In genomic region chr9:109143881-109144562, GRCh38 we compare ENCODE assay signal across 9 cellular contexts. TPM values are rescaled to one million over a fixed set of nuclear protein-coding genes. Genes with fewer than 3 reads are reported as not detected.
A peak's percentile ranks its signal among the peaks of the same experiment; 100 is the strongest.
DNase-seq lines count a peak whose midpoint lies in the region; ATAC-seq and TF ChIP-seq lines count a peak whose summit lies in the region.
"Had no signal": no experiment of that assay in that cellular context is flagged by ENCODE, and none has a peak within 500 bp of the region (broad histone marks: within the 10 kb centered on the region; RNA-seq: fewer than 3 reads in every experiment).

No MANE protein-coding gene starts in this region.

- H3K4me2 ChIP-seq in H9 (ENCODE audit: insufficient read depth, insufficient read length, low read length), result no peak overlapping the region

- H2BK5ac ChIP-seq in H9 (ENCODE audit: insufficient read length, low read length), result no peak overlapping the region

- CTCF ChIA-PET in AG04449 (lab: Yijun Ruan, JAX), result interaction anchor here (1.6 kb wide), 1 partner anchor 33 kb away, joined by 5 read pairs; no protein-coding TSS in a partner anchor

- H3K4me3 ChIP-seq in AG04449 (ENCODE audit: low read depth, low read length) (no peak overlapping the region), GM12865 (ENCODE audit: low read depth, low read length) (no peak overlapping the region), ascending aorta (no peak overlapping the region)

- no peak overlapping the region for H3T11ph ChIP-seq in H9 (ENCODE audit: low read length)

- no peak overlapping the region for H3K56ac ChIP-seq in H9 (ENCODE audit: insufficient read length, low read depth, low read length)

- no peak overlapping the region for H2AFZ ChIP-seq in H9 (ENCODE audit: low read length)

- POLR2A ChIA-PET in AG04449 (lab: Yijun Ruan, JAX), result no interaction called here

- DNase-seq in AG04449 (ENCODE audit: low read depth, low spot score) (no peak), GM12865 (ENCODE audit: low read depth) (peak; percentile 80), H9 (peak; percentile 48), ascending aorta (ENCODE audit: low spot score in 2 of 2) (no peak), mucosa of gallbladder (ENCODE audit: low spot score) (no peak)
- peak; percentile 16 for DNase-seq in activated T-helper 2 cell treated with anti-CD3 and anti-CD28 coated beads, Interferon-gamma antibody, Interleukin-2, Interleukin-4, amounts not matched to agents 10 μg/mL and 5 μg/mL and 100 μg/mL, durations not matched to agents 14 hours and 24 hours and 36 hours (ENCODE audit: low spot score)
- DNase-seq in natural killer cell treated with Interleukin-12 subunit alpha and Interleukin-12 subunit beta and Interleukin-15 and Interleukin-18, amount 100 ng/mL, for 72 hours (ENCODE audit: low spot score), result no peak

- H3K9me3 Mint-ChIP-seq in H9, result no peaks in the 10 kb centered on the region; a peak in 1 of 5 replicates
- no peaks in the 10 kb centered on the region for H3K9me3 Mint-ChIP-seq in activated T-helper 2 cell treated with anti-CD3 and anti-CD28 coated beads, Interferon-gamma antibody, Interleukin-2, Interleukin-4, amounts not matched to agents 10 μg/mL and 5 μg/mL and 100 μg/mL, durations not matched to agents 14 hours and 24 hours and 36 hours
- H3K9me3 Mint-ChIP-seq in natural killer cell treated with Interleukin-12 subunit alpha and Interleukin-12 subunit beta and Interleukin-15 and Interleukin-18, amount 100 ng/mL, for 72 hours, result no peaks in the 10 kb centered on the region

- intact Hi-C loops in activated T-helper 2 cell treated with anti-CD3 and anti-CD28 coated beads, Interferon-gamma antibody, Interleukin-2, Interleukin-4, amounts not matched to agents 10 μg/mL and 5 μg/mL and 100 μg/mL, durations not matched to agents 14 hours and 24 hours and 36 hours (cut with micrococcal nuclease), result no loop called here
- intact Hi-C loops in ascending aorta (cut with DNase I), result no loop called here

- H4K91ac ChIP-seq in H9 (ENCODE audit: insufficient read length, low read depth, low read length), result no peak overlapping the region

- peaks cover 7 to 13% of the 10 kb centered on the region in 2 experiments for H3K4me1 Mint-ChIP-seq in H9
- peaks cover 4% of the 10 kb centered on the region for H3K4me1 Mint-ChIP-seq in activated T-helper 2 cell treated with anti-CD3 and anti-CD28 coated beads, Interferon-gamma antibody, Interleukin-2, Interleukin-4, amounts not matched to agents 10 μg/mL and 5 μg/mL and 100 μg/mL, durations not matched to agents 14 hours and 24 hours and 36 hours (ENCODE audit: low read depth)
- H3K4me1 Mint-ChIP-seq in natural killer cell treated with Interleukin-12 subunit alpha and Interleukin-12 subunit beta and Interleukin-15 and Interleukin-18, amount 100 ng/mL, for 72 hours (ENCODE audit: low read depth in 2 of 2), result peaks cover 6% of the 10 kb centered on the region in 2 donors

- no peak overlapping the region for H3K4ac ChIP-seq in H9 (ENCODE audit: low read depth, low read length)

- H3K79me2 ChIP-seq in H9 (ENCODE audit: insufficient read depth, low read length), result no peaks in the 10 kb centered on the region

- H3K36me3 Mint-ChIP-seq in H9 (ENCODE audit: insufficient read depth in 1 of 3, low read depth in 3 of 3), result no peaks in the 10 kb centered on the region
- H3K36me3 Mint-ChIP-seq in activated T-helper 2 cell treated with anti-CD3 and anti-CD28 coated beads, Interferon-gamma antibody, Interleukin-2, Interleukin-4, amounts not matched to agents 10 μg/mL and 5 μg/mL and 100 μg/mL, durations not matched to agents 14 hours and 24 hours and 36 hours (ENCODE audit: low read depth), result no peaks in the 10 kb centered on the region
- H3K36me3 Mint-ChIP-seq in natural killer cell treated with Interleukin-12 subunit alpha and Interleukin-12 subunit beta and Interleukin-15 and Interleukin-18, amount 100 ng/mL, for 72 hours, result no peaks in the 10 kb centered on the region

- TF ChIP-seq CTCF in AG04449 (IDR thresholded peaks at IDR 0.05; ENCODE audit: insufficient read depth, low read length, missing control alignments), result peak; percentile 14
- peak; percentile 54 for TF ChIP-seq CTCF in GM12865 (IDR thresholded peaks at IDR 0.05; ENCODE audit: insufficient read depth, low read depth, low read length, missing control alignments)
- TF ChIP-seq CTCF in H9 (conservative IDR thresholded peaks at IDR 0.05), result peak; percentile 49
- peak; percentile 18; the same call in 1 of the 2 replicates for TF ChIP-seq CTCF in LNCAP (IDR thresholded peaks at IDR 0.05)
- TF ChIP-seq CTCF in ascending aorta (IDR thresholded peaks at IDR 0.05), result no peak

- no peak overlapping the region for H4K8ac ChIP-seq in H9 (replicated peaks; ENCODE audit: insufficient read length, low read depth, low read length)

- no peak overlapping the region for H3K27ac ChIP-seq in H9 (ENCODE audit: insufficient read length, low read depth, low read length)
- no peak overlapping the region for H3K27ac ChIP-seq in ascending aorta

- H3K27me3 Mint-ChIP-seq in H9 (ENCODE audit: low read depth), result no peaks in the 10 kb centered on the region; the same call in 1 of the 2 replicates
- peaks cover 28% of the 10 kb centered on the region for H3K27me3 Mint-ChIP-seq in activated T-helper 2 cell treated with anti-CD3 and anti-CD28 coated beads, Interferon-gamma antibody, Interleukin-2, Interleukin-4, amounts not matched to agents 10 μg/mL and 5 μg/mL and 100 μg/mL, durations not matched to agents 14 hours and 24 hours and 36 hours (ENCODE audit: low read depth)
- peaks cover 0 to 3% of the 10 kb centered on the region in 2 donors for H3K27me3 Mint-ChIP-seq in natural killer cell treated with Interleukin-12 subunit alpha and Interleukin-12 subunit beta and Interleukin-15 and Interleukin-18, amount 100 ng/mL, for 72 hours

- H3K23me2 ChIP-seq in H9 (ENCODE audit: insufficient read length, low read depth, low read length, poor library complexity, severe bottlenecking), result no peaks in the 10 kb centered on the region

- no peak overlapping the region for H2BK12ac ChIP-seq in H9 (ENCODE audit: insufficient read length, low read depth, low read length)

- no peak overlapping the region for H3K27ac Mint-ChIP-seq in H9
- no peak overlapping the region for H3K27ac Mint-ChIP-seq in activated T-helper 2 cell treated with anti-CD3 and anti-CD28 coated beads, Interferon-gamma antibody, Interleukin-2, Interleukin-4, amounts not matched to agents 10 μg/mL and 5 μg/mL and 100 μg/mL, durations not matched to agents 14 hours and 24 hours and 36 hours
- no peak overlapping the region for H3K27ac Mint-ChIP-seq in natural killer cell treated with Interleukin-12 subunit alpha and Interleukin-12 subunit beta and Interleukin-15 and Interleukin-18, amount 100 ng/mL, for 72 hours
- H3K27ac Mint-ChIP-seq: IgD-negative memory B cell had no signal

- no peaks in the 10 kb centered on the region for H3K36me3 ChIP-seq in ascending aorta

- no peaks in the 10 kb centered on the region for H4K20me1 ChIP-seq in H9 (ENCODE audit: control insufficient read depth, insufficient read depth, insufficient read length)

- H3K27me3 ChIP-seq in H9 (ENCODE audit: insufficient read depth, low read length) (no peaks in the 10 kb centered on the region), ascending aorta (no peaks in the 10 kb centered on the region)

- H3K4me1 ChIP-seq in H9 (ENCODE audit: insufficient read depth, low read length) (no peaks in the 10 kb centered on the region), ascending aorta (no peaks in the 10 kb centered on the region)

- H2BK20ac ChIP-seq in H9 (ENCODE audit: low read depth, low read length, poor library complexity, severe bottlenecking), result no peak overlapping the region

- H4K5ac ChIP-seq in H9 (ENCODE audit: insufficient read length, low read depth, low read length), result no peak overlapping the region

- no peak overlapping the region for H3K23ac ChIP-seq in H9 (ENCODE audit: insufficient read length, low read depth, low read length)

- no peak overlapping the region for H3K4me3 Mint-ChIP-seq in H9
- H3K4me3 Mint-ChIP-seq in activated T-helper 2 cell treated with anti-CD3 and anti-CD28 coated beads, Interferon-gamma antibody, Interleukin-2, Interleukin-4, amounts not matched to agents 10 μg/mL and 5 μg/mL and 100 μg/mL, durations not matched to agents 14 hours and 24 hours and 36 hours (ENCODE audit: low read depth), result no peak overlapping the region
- H3K4me3 Mint-ChIP-seq in natural killer cell treated with Interleukin-12 subunit alpha and Interleukin-12 subunit beta and Interleukin-15 and Interleukin-18, amount 100 ng/mL, for 72 hours, result no peak overlapping the region

- no peak overlapping the region for H2BK120ac ChIP-seq in H9 (ENCODE audit: low read depth, low read length, poor library complexity, severe bottlenecking)

- no peaks in the 10 kb centered on the region for H3K79me1 ChIP-seq in H9 (ENCODE audit: insufficient read depth, low read depth, low read length, poor library complexity, severe bottlenecking)

- no CpG with 5 or more reads among the region's 5 CpGs for WGBS in H9 (ENCODE audit: extremely low coverage, insufficient read length, low lambda C conversion rate)

- H3K9ac ChIP-seq in H9 (ENCODE audit: extremely low read depth, insufficient read length, low read length), result no peak overlapping the region

- H3K14ac ChIP-seq in H9 (ENCODE audit: insufficient read depth, low read length), result no peak overlapping the region

- peak; percentile 66 to 83 for ATAC-seq in natural killer cell treated with Interleukin-12 subunit alpha and Interleukin-12 subunit beta and Interleukin-15 and Interleukin-18, amount 100 ng/mL, for 72 hours

- H2BK15ac ChIP-seq in H9 (ENCODE audit: low read depth, low read length), result no peak overlapping the region

- no peak overlapping the region for H3K18ac ChIP-seq in H9 (ENCODE audit: insufficient read length, low read depth, low read length)

- H2AK5ac ChIP-seq in H9 (ENCODE audit: insufficient read length, low read length), result no peak overlapping the region

- H3K9me3 ChIP-seq in H9 (ENCODE audit: control insufficient read depth, low read depth, low read length) (no peaks in the 10 kb centered on the region), ascending aorta (no peaks in the 10 kb centered on the region)

RNA-seq across cellular contexts. Expression of gene FRRS1L, which starts 23.0 kb away (rescaled TPM):
- total RNA-seq in H9 (2021) (3.3 and 3.5 TPM in 2 replicates), ascending aorta (0.11 TPM), mucosa of gallbladder (10.1 TPM)
- not detected in 2 replicates for total RNA-seq in activated T-helper 2 cell treated with anti-CD3 and anti-CD28 coated beads, Interferon-gamma antibody, Interleukin-2, Interleukin-4, amounts not matched to agents 10 μg/mL and 5 μg/mL and 100 μg/mL, durations not matched to agents 14 hours and 24 hours and 36 hours
- not detected for total RNA-seq in natural killer cell treated with Interleukin-12 subunit alpha and Interleukin-12 subunit beta and Interleukin-15 and Interleukin-18, amount 100 ng/mL, for 72 hours

RNA-seq across cellular contexts. Expression of gene TMEM245, which starts 24.3 kb away (rescaled TPM):
- total RNA-seq in H9 (2021), result 37.9 and 38.3 TPM in 2 replicates
- 24.0 and 25.8 TPM in 2 replicates for total RNA-seq in activated T-helper 2 cell treated with anti-CD3 and anti-CD28 coated beads, Interferon-gamma antibody, Interleukin-2, Interleukin-4, amounts not matched to agents 10 μg/mL and 5 μg/mL and 100 μg/mL, durations not matched to agents 14 hours and 24 hours and 36 hours
- total RNA-seq in natural killer cell treated with Interleukin-12 subunit alpha and Interleukin-12 subunit beta and Interleukin-15 and Interleukin-18, amount 100 ng/mL, for 72 hours, result 10 to 100 TPM; 23.9 to 26.7 TPM
- 49.7 TPM for total RNA-seq in ascending aorta
- total RNA-seq in mucosa of gallbladder, result 68.4 TPM

Comparison
In these comparisons a context has a peak if more than half of its experiments do, and no peak if none do; other contexts are left out.
1. DNase-seq: peak in GM12865 (single experiment), H9 (single experiment) and activated T-helper 2 cell treated with anti-CD3 and anti-CD28 coated beads, Interferon-gamma antibody, Interleukin-2, Interleukin-4, amounts not matched to agents 10 μg/mL and 5 μg/mL and 100 μg/mL, durations not matched to agents 14 hours and 24 hours and 36 hours (single experiment); none in AG04449 (single experiment), natural killer cell treated with Interleukin-12 subunit alpha and Interleukin-12 subunit beta and Interleukin-15 and Interleukin-18, amount 100 ng/mL, for 72 hours (single experiment), ascending aorta (0 of 2) and mucosa of gallbladder (single experiment).
2. CTCF ChIP-seq: peak in AG04449 (single experiment), GM12865 (single experiment), H9 (single experiment) and LNCAP (single experiment); none in ascending aorta (0 of 3).